Comparison of ENCODE assay signal across 34 cellular contexts in the genomic region with DNA sequence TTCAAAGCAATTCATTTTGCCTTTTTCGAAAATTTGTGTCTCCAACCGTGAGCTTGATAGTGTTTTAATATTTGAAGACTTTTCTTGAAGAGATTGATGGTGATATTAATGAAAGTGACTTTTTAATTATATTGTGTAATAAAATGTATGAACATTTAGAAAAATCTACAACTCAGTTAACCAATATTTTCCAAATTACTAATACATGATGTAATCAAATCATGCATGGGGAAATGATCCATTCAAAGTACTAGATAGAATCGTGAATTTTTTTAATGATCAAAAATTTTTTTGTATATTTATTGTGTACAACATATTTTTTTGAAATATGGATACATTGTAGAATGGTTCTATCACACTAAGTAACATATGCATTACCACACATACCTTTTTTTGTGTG.
"Had no signal": no experiment of that assay in that cellular context is flagged by ENCODE, and none has a peak within 500 bp of the region (broad histone marks: within the 10 kb centered on the region; RNA-seq: fewer than 3 reads in every experiment).

No MANE protein-coding gene starts in this region.

- H3K27ac ChIP-seq: adrenal gland, body of pancreas, brain microvascular endothelial cell, breast epithelium, VCaP had no signal

- H3K4me3 ChIP-seq: adrenal gland, body of pancreas, breast epithelium had no signal

- H3K36me3 ChIP-seq: adrenal gland, brain microvascular endothelial cell, breast epithelium had no signal

- ATAC-seq: activated CD8-positive, alpha-beta T cell treated with anti-CD3 and anti-CD28 coated beads for 36 hours; activated naive CD4-positive, alpha-beta T cell treated with anti-CD3 and anti-CD28 coated beads, Interleukin-2, amount 50 U/mL, for 72 hours; activated T-cell treated with anti-CD3 and anti-CD28 coated beads, Interleukin-2, amount 50 U/mL, for 4 hours; activated T-cell treated with anti-CD3 and anti-CD28 coated beads, Interleukin-2, amount 50 U/mL, for 72 hours; activated T-helper 17 cell treated with anti-CD3 and anti-CD28 coated beads, Interleukin-2, amount 50 U/mL, for 72 hours; body of pancreas had no signal

- H3K4me1 ChIP-seq: adrenal gland, body of pancreas, breast epithelium had no signal

- FAIRE-seq: astrocyte, TTC549 had no signal

- H3K27me3 ChIP-seq: adrenal gland, body of pancreas, brain microvascular endothelial cell, breast epithelium had no signal

- DNase-seq: activated B cell treated with CpG ODN at 0.5 μM for 24 hours; activated CD4-positive, alpha-beta memory T cell treated with anti-CD3 and anti-CD28 coated beads for 36 hours; activated CD4-positive, alpha-beta T cell treated with anti-CD3 and anti-CD28 coated beads for 4 hours; activated CD4-positive, alpha-beta T cell treated with anti-CD3 and anti-CD28 coated beads, Interleukin-2, amount 10 ng/mL, durations not matched to agents 24 days and 14 days; activated CD4-positive, alpha-beta T cell treated with anti-CD3 and anti-CD28 coated beads, Interleukin-2, amount 50 U/mL, for 1 hour; activated CD4-positive, alpha-beta T cell treated with anti-CD3 and anti-CD28 coated beads, Interleukin-2, amount 50 U/mL, for 4 hours; activated CD4-positive, CD25-positive, alpha-beta regulatory T cell treated with anti-CD3 and anti-CD28 coated beads, Interleukin-2, amount 50 U/mL, for 72 hours; activated CD8-positive, alpha-beta memory T cell treated with anti-CD3 and anti-CD28 coated beads, Interleukin-2, amount 50 U/mL, for 4 hours; activated CD8-positive, alpha-beta T cell treated with anti-CD3 and anti-CD28 coated beads for 36 hours; activated effector memory CD4-positive, alpha-beta T cell treated with anti-CD3 and anti-CD28 coated beads, Interleukin-2, amount 50 U/mL, for 16 hours; activated gamma-delta T cell treated with Interleukin-2 at 50 U/mL for 16 hours; activated naive CD4-positive, alpha-beta T cell; activated naive CD4-positive, alpha-beta T cell treated with anti-CD3 and anti-CD28 coated beads for 36 hours; activated naive CD4-positive, alpha-beta T cell treated with anti-CD3 and anti-CD28 coated beads, Interleukin-2, amount 50 U/mL, for 16 hours; activated naive CD8-positive, alpha-beta T cell treated with anti-CD3 and anti-CD28 coated beads for 36 hours; activated T-cell treated with anti-CD3 and anti-CD28 coated beads for 4 hours; activated T-cell treated with anti-CD3 and anti-CD28 coated beads, Interleukin-2, amount 50 U/mL, for 1 hour; activated T-cell treated with anti-CD3 and anti-CD28 coated beads, Interleukin-2, amount 50 U/mL, for 4 hours; activated T-cell treated with anti-CD3 and anti-CD28 coated beads, Interleukin-2, amount 50 U/mL, for 72 hours; adrenal gland; amniotic stem cell; aorta; body of pancreas; brain microvascular endothelial cell; central memory CD4-positive, alpha-beta T cell; T-helper 1 cell; T-helper 2 cell; T-helper 9 cell had no signal

- H3K9me3 ChIP-seq: body of pancreas had no signal
